In genomic region chr10:45441791-45442190, GRCh38 we compare ENCODE assay signal across 1 cellular context.
TF ChIP-seq lines count a peak whose summit lies in the region.

No MANE protein-coding gene starts in this region.

TF ChIP-seq in H1, 55 proteins besides CTCF, POLR2A, EP300 and RAD21:
- TF ChIP-seq KDM1A (IDR thresholded peaks at IDR 0.05; ENCODE audit: borderline replicate concordance, low read length): no peak
- TF ChIP-seq RFX5 (IDR thresholded peaks at IDR 0.05; ENCODE audit: borderline replicate concordance, low read depth, low read length): no peak
- no peak for TF ChIP-seq BCL11A (IDR thresholded peaks at IDR 0.05; ENCODE audit: low read depth in 2 of 2, low read length in 2 of 2)
- no peak for TF ChIP-seq SIX5 (IDR thresholded peaks at IDR 0.05; ENCODE audit: low read depth, low read length)
- TF ChIP-seq MAFK (IDR thresholded peaks at IDR 0.05; ENCODE audit: low read depth, low read length): no peak
- no peak for TF ChIP-seq GABPA (IDR thresholded peaks at IDR 0.05; ENCODE audit: borderline replicate concordance, insufficient read depth, low read length)
- no peak for TF ChIP-seq CHD2 (IDR thresholded peaks at IDR 0.05; ENCODE audit: low read length)
- no peak for TF ChIP-seq ASH2L (IDR thresholded peaks at IDR 0.05; ENCODE audit: low read length)
- no peak for TF ChIP-seq SP4 (IDR thresholded peaks at IDR 0.05; ENCODE audit: low read length)
- no peak for TF ChIP-seq USF2 (IDR thresholded peaks at IDR 0.05; ENCODE audit: low read length)
- TF ChIP-seq GTF2F1 (IDR thresholded peaks at IDR 0.05; ENCODE audit: borderline replicate concordance, low read depth, low read length): no peak
- no peak for TF ChIP-seq ATF2 (IDR thresholded peaks at IDR 0.05; ENCODE audit: low read length)
- no peak for TF ChIP-seq NRF1 (IDR thresholded peaks at IDR 0.05; ENCODE audit: low read depth, low read length)
